Comparison of ENCODE assay signal across 15 cellular contexts in the genomic region with DNA sequence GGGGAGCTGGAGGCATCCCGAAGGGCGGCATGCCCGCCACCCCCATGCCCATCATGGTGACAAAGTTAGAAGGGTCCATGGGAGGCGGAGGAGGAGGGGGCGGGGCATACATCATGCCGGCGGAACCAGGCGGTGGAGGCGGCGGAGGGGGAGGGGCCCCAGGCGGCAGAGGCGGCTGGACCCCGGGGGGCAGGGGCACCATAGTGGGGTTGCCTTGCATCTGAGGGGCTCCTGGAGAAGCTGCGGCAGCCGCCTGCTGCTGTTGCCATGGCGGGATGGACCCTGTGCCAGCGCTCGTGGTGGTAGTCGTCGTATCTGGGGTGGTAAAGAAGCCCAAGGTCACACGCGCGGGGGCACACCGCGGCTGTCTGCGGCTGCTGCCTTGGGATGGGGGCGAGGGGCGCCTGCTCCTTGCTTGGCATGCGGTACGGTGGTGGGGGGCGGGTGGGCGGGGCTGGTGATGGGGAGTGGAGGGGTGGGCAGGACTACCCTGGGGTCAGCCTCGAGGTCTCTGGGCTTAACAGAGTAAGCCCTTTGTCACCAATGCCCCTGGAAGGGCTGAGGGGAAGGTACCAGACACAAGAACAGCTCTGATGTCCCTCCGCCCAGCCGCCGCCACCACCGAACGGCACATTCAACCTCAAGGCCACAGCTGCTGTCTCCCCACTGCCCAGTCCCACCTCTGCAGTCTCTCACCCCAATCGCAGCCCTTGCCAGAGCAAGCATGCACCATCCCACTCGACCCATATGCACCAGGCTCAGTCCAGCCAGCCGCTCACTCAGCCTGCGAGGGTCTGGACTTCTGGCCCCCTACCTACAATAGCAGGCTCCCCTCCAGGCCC. TPM values are rescaled to one million over a fixed set of nuclear protein-coding genes. Genes with fewer than 3 reads are reported as not detected.
DNase-seq lines count a peak whose midpoint lies in the region; FAIRE-seq and TF ChIP-seq lines count a peak whose summit lies in the region.
"Had no signal": no experiment of that assay in that cellular context is flagged by ENCODE, and none has a peak within 500 bp of the region (broad histone marks: within the 10 kb centered on the region; RNA-seq: fewer than 3 reads in every experiment).

No MANE protein-coding gene starts in this region.

- no peak for FAIRE-seq in GM12891 (lab: Jason Lieb, UNC)
- FAIRE-seq: endometrium had no signal

- H3K27me3 Mint-ChIP-seq in T-helper 1 cell treated with Interleukin-12 subunit alpha and Interleukin-12 subunit beta and Interleukin-4 antibody, amounts not matched to agents 30 μg/mL and 1 μg/mL, for 36 hours (ENCODE audit: low read depth) = no peaks in the 10 kb centered on the region
- H3K27me3 Mint-ChIP-seq in chondrocyte (ENCODE audit: low read depth) = no peaks in the 10 kb centered on the region

- peaks cover 61% of the 10 kb centered on the region for H3K4me1 Mint-ChIP-seq in T-helper 1 cell treated with Interleukin-12 subunit alpha and Interleukin-12 subunit beta and Interleukin-4 antibody, amounts not matched to agents 30 μg/mL and 1 μg/mL, for 36 hours (ENCODE audit: low read depth)
- H3K4me1 Mint-ChIP-seq in chondrocyte (ENCODE audit: low read depth) = peaks cover 25% of the 10 kb centered on the region

- no peak overlapping the region for H3K27ac ChIP-seq in neuronal stem cell (replicated peaks; ENCODE audit: low read length)
- H3K27ac ChIP-seq in tibial nerve = no peak overlapping the region
- H3K27ac ChIP-seq: suprapubic skin had no signal

- H3K4me3 ChIP-seq in neuronal stem cell (ENCODE audit: low read length in 2 of 2) (no peak overlapping the region), tibial nerve (no peak overlapping the region)
- H3K4me3 ChIP-seq: suprapubic skin had no signal

- no peak overlapping the region for H3K14ac ChIP-seq in neuronal stem cell (ENCODE audit: low read length)

- H2BK120ac ChIP-seq in neuronal stem cell (ENCODE audit: low read depth, low read length) = no peak overlapping the region

- no peak overlapping the region for H3K18ac ChIP-seq in neuronal stem cell (ENCODE audit: low read length)

- H2AFZ ChIP-seq in neuronal stem cell (ENCODE audit: low read length) = no peak overlapping the region

- H3K79me1 ChIP-seq in neuronal stem cell (ENCODE audit: low read depth, low read length) = peaks cover 17% of the 10 kb centered on the region

- no peak overlapping the region for H3K4ac ChIP-seq in neuronal stem cell (ENCODE audit: low read length)

- H3K27me3 ChIP-seq in neuronal stem cell (ENCODE audit: control insufficient read depth in 3 of 3, insufficient read depth in 3 of 3, low read depth in 1 of 3, low read length in 3 of 3) (no peaks in the 10 kb centered on the region), tibial nerve (no peaks in the 10 kb centered on the region)
- H3K27me3 ChIP-seq: suprapubic skin had no signal

- H2BK15ac ChIP-seq in neuronal stem cell (ENCODE audit: low read length) = no peak overlapping the region

- TF ChIP-seq POLR2A in GM12891 (IDR thresholded peaks at IDR 0.05; ENCODE audit: low read depth, low read length) = no peak
- no peak for TF ChIP-seq POLR2A in tibial nerve (IDR thresholded peaks at IDR 0.05)

- no CpG with 5 or more reads among the region's 42 CpGs for WGBS in neuronal stem cell (ENCODE audit: extremely low coverage in 2 of 2, insufficient read length in 2 of 2, insufficient replicate concordance in 1 of 2), 2 donors
- 87% methylated on average over 27 to 42 of the region's 42 CpGs for WGBS in tibial nerve, 2 donors

- DNase-seq in T-helper 1 cell = no peak
- no peak for DNase-seq in GM12891 (ENCODE audit: insufficient read length, low spot score)
- DNase-seq in chondrocyte (ENCODE audit: low spot score) = peak; percentile 79
- no peak for DNase-seq in neuronal stem cell (ENCODE audit: low spot score)
- no peak for DNase-seq in tibial nerve (ENCODE audit: low spot score in 2 of 2)
- no peak for DNase-seq in SHP77 treated with DMSO at 0.1 percent for 48 hours (lab: John Stamatoyannopoulos, UW)
- no peak for DNase-seq in HUDEP-2 (lab: John Stamatoyannopoulos, UW; ENCODE audit: unreplicated experiment in 76 of 76)
- DNase-seq: DMS 273 treated with DMSO at 0.1 percent for 48 hours, HFFc6, NCI-H526 had no signal

- H3K9ac ChIP-seq in neuronal stem cell (ENCODE audit: low read depth, low read length, poor library complexity) = no peak overlapping the region

- peak overlapping the region; percentile 16 for H3K23ac ChIP-seq in neuronal stem cell (ENCODE audit: low read depth, low read length, poor library complexity)

- TF ChIP-seq EP300 in tibial nerve (IDR thresholded peaks at IDR 0.05) = no peak

- no peaks in the 10 kb centered on the region for H3K9me3 ChIP-seq in neuronal stem cell (replicated peaks in 1 of 2; ENCODE audit: control insufficient read depth in 2 of 2, insufficient read depth in 1 of 2, low read depth in 1 of 2, low read length in 2 of 2)
- H3K9me3 ChIP-seq in tibial nerve = no peaks in the 10 kb centered on the region
- H3K9me3 ChIP-seq: suprapubic skin had no signal

- no peak overlapping the region for H4K8ac ChIP-seq in neuronal stem cell (ENCODE audit: low read depth, low read length)

- no peak overlapping the region for H2AK5ac ChIP-seq in neuronal stem cell (ENCODE audit: low read depth, low read length)

- H3K4me1 ChIP-seq in neuronal stem cell (ENCODE audit: control insufficient read depth in 2 of 2, insufficient read depth in 1 of 2, low read depth in 1 of 2, low read length in 2 of 2) = peaks cover 25 to 34% of the 10 kb centered on the region in 2 donors
- H3K4me1 ChIP-seq in tibial nerve = peaks cover 0 to 67% (median 26%) of the 10 kb centered on the region in 4 donors

- peaks cover 68 to 90% of the 10 kb centered on the region in 2 donors for H3K36me3 ChIP-seq in neuronal stem cell (replicated peaks in 1 of 2; ENCODE audit: control insufficient read depth in 2 of 2, insufficient read depth in 2 of 2, low read length in 2 of 2)
- H3K36me3 ChIP-seq in tibial nerve = peaks cover 30 to 91% (median 66%) of the 10 kb centered on the region in 3 donors

- H2BK5ac ChIP-seq in neuronal stem cell (ENCODE audit: low read length) = no peak overlapping the region

- peak overlapping the region; percentile 69 for H3K27ac Mint-ChIP-seq in T-helper 1 cell treated with Interleukin-12 subunit alpha and Interleukin-12 subunit beta and Interleukin-4 antibody, amounts not matched to agents 30 μg/mL and 1 μg/mL, for 36 hours
- H3K27ac Mint-ChIP-seq in chondrocyte (ENCODE audit: unreplicated experiment) = no peak overlapping the region
- H3K27ac Mint-ChIP-seq: HFFc6 had no signal

- peaks cover 79% of the 10 kb centered on the region for H3K36me3 Mint-ChIP-seq in T-helper 1 cell treated with Interleukin-12 subunit alpha and Interleukin-12 subunit beta and Interleukin-4 antibody, amounts not matched to agents 30 μg/mL and 1 μg/mL, for 36 hours (ENCODE audit: low read depth)
- peaks cover 60% of the 10 kb centered on the region for H3K36me3 Mint-ChIP-seq in chondrocyte (ENCODE audit: low read depth)

- H4K91ac ChIP-seq in neuronal stem cell (ENCODE audit: low read depth, low read length, poor library complexity) = no peak overlapping the region

- H3K4me3 Mint-ChIP-seq in T-helper 1 cell treated with Interleukin-12 subunit alpha and Interleukin-12 subunit beta and Interleukin-4 antibody, amounts not matched to agents 30 μg/mL and 1 μg/mL, for 36 hours = peak overlapping the region; percentile 42
- no peak overlapping the region for H3K4me3 Mint-ChIP-seq in chondrocyte (ENCODE audit: unreplicated experiment)
- H3K4me3 Mint-ChIP-seq: HFFc6 had no signal

- H3K4me2 ChIP-seq in neuronal stem cell (ENCODE audit: insufficient read depth, low read length, poor library complexity, severe bottlenecking) = no peak overlapping the region

- TF ChIP-seq CTCF in chondrocyte (IDR thresholded peaks at IDR 0.05) = no peak
- no peak for TF ChIP-seq CTCF in tibial nerve (IDR thresholded peaks at IDR 0.05)

- H2BK12ac ChIP-seq in neuronal stem cell (ENCODE audit: low read length) = no peak overlapping the region

- no peaks in the 10 kb centered on the region for H3K9me3 Mint-ChIP-seq in T-helper 1 cell treated with Interleukin-12 subunit alpha and Interleukin-12 subunit beta and Interleukin-4 antibody, amounts not matched to agents 30 μg/mL and 1 μg/mL, for 36 hours
- H3K9me3 Mint-ChIP-seq in chondrocyte (ENCODE audit: low read depth) = no peaks in the 10 kb centered on the region
- H3K9me3 Mint-ChIP-seq: HFFc6 had no signal

TF ChIP-seq in GM12891, 5 proteins besides CTCF, POLR2A, EP300 and RAD21:
- TF ChIP-seq SPI1 (IDR thresholded peaks at IDR 0.05; ENCODE audit: low read depth, low read length) (no peak), POLR2AphosphoS5 (IDR thresholded peaks at IDR 0.05; ENCODE audit: low read depth, low read length) (peak; percentile 71)

RNA-seq across cellular contexts. Expression of gene PYGM, which starts 6.3 kb away (rescaled TPM):
- 0.23 TPM for polyA plus RNA-seq in GM12891 (2012; ENCODE audit: low read depth, missing spikeins)
- total RNA-seq in chondrocyte (0.65 to 1.6 TPM (median 1.2 TPM) in 3 replicates), tibial nerve (10 to 100 TPM in 2 of 4 donors, 1 to 10 TPM in 2; 2.1 to 18.6 (median 9.9) TPM)
- 1.3 TPM for polyA plus RNA-seq in neuronal stem cell (2013, experiment 1 of 2)
- 1.3 TPM for polyA plus RNA-seq in neuronal stem cell (2013, experiment 2 of 2)

RNA-seq across cellular contexts. Expression of gene SF1, which starts 12.3 kb away (rescaled TPM):
- 141 TPM for polyA plus RNA-seq in GM12891 (2012; ENCODE audit: low read depth, missing spikeins)
- total RNA-seq in chondrocyte (183 to 198 TPM (median 190 TPM) in 3 replicates), tibial nerve (100 to 1,000 TPM; 368 to 416 (median 372) TPM)
- polyA plus RNA-seq in neuronal stem cell (2013, experiment 1 of 2) = 214 TPM
- 215 TPM for polyA plus RNA-seq in neuronal stem cell (2013, experiment 2 of 2)

RNA-seq across cellular contexts. Expression of gene RASGRP2, which starts 22.1 kb away (rescaled TPM):
- 3.8 TPM for polyA plus RNA-seq in GM12891 (2012; ENCODE audit: low read depth, missing spikeins)
- total RNA-seq in chondrocyte = 4.7 to 11.4 TPM (median 10.1 TPM) in 3 replicates
- 1.3 TPM for polyA plus RNA-seq in neuronal stem cell (2013, experiment 1 of 2)
- polyA plus RNA-seq in neuronal stem cell (2013, experiment 2 of 2) = 1.4 TPM
- 10 to 100 TPM; 35.4 to 87.0 (median 59.0) TPM for total RNA-seq in tibial nerve

RNA-seq across cellular contexts. Expression of gene MAP4K2, which starts 37.0 kb away (rescaled TPM):
- 30.2 TPM for polyA plus RNA-seq in GM12891 (2012; ENCODE audit: low read depth, missing spikeins)
- total RNA-seq in chondrocyte (11.3 to 17.8 TPM (median 13.4 TPM) in 3 replicates), tibial nerve (10 to 100 TPM; 10.6 to 22.2 (median 13.5) TPM)
- 11.1 TPM for polyA plus RNA-seq in neuronal stem cell (2013, experiment 1 of 2)
- 11.6 TPM for polyA plus RNA-seq in neuronal stem cell (2013, experiment 2 of 2)

RNA-seq across cellular contexts. Expression of gene NRXN2, which starts 43.1 kb away (rescaled TPM):
- polyA plus RNA-seq in GM12891 (2012; ENCODE audit: low read depth, missing spikeins) = 0.71 TPM
- total RNA-seq in chondrocyte (1.1 to 3.0 TPM (median 1.8 TPM) in 3 replicates), tibial nerve (10 to 100 TPM in 2 of 4 donors, 1 to 10 TPM in 2; 1.7 to 25.5 (median 8.7) TPM)
- 33.3 TPM for polyA plus RNA-seq in neuronal stem cell (2013, experiment 1 of 2)
- polyA plus RNA-seq in neuronal stem cell (2013, experiment 2 of 2) = 33.6 TPM
- total RNA-seq: lung microvascular endothelial cell, pulmonary artery endothelial cell had no signal
